Comparison of ENCODE assay signal across 10 cellular contexts in genomic region chr15:29820802-29821160, GRCh38. TPM values are rescaled to one million over a fixed set of nuclear protein-coding genes. Genes with fewer than 3 reads are reported as not detected.
DNase-seq lines count a peak whose midpoint lies in the region; ATAC-seq, FAIRE-seq and TF ChIP-seq lines count a peak whose summit lies in the region.
"Had no signal": no experiment of that assay in that cellular context is flagged by ENCODE, and none has a peak within 500 bp of the region (broad histone marks: within the 10 kb centered on the region; RNA-seq: fewer than 3 reads in every experiment).

No MANE protein-coding gene starts in this region.

- H3K4me1 ChIP-seq in HEK293 (ENCODE audit: control insufficient read depth, insufficient read depth, low read length) (peaks cover 13% of the 10 kb centered on the region), kidney (ENCODE audit: control insufficient read depth in 1 of 2, insufficient read depth in 1 of 2, low read depth in 1 of 2, low read length in 2 of 2) (peaks cover 5 to 8% of the 10 kb centered on the region in 2 donors)

- intact Hi-C loops in kidney (cut with DNase I): no loop called here

- H3K27ac ChIP-seq in HEK293 (ENCODE audit: extremely low read depth, low read depth, low read length) (no peak overlapping the region), kidney (ENCODE audit: low read depth in 2 of 2, low read length in 2 of 2) (peak overlapping the region in 1 of 2 donors; percentile 8), skin epidermis (peak overlapping the region in 12 of 21 experiments; percentile 1 to 98 (median 89))

- H3K9me3 ChIP-seq in HEK293 (ENCODE audit: control insufficient read depth, insufficient read depth, low read depth, low read length) (no peaks in the 10 kb centered on the region), kidney (ENCODE audit: control insufficient read depth in 1 of 2, low read length in 2 of 2) (no peaks in the 10 kb centered on the region)

- DNase-seq in kidney (no peak), NCI-H345 treated with DMSO at 0.1 percent for 48 hours (lab: John Stamatoyannopoulos, UW; ENCODE audit: unreplicated experiment) (no peak)
- no peak for DNase-seq in stimulated activated naive B cell treated with anti-CD40 and anti-IgM and Interleukin-4, amounts not matched to agents 10 μg/mL and 1 μg/mL and 100 μg/mL, for 72 hours
- DNase-seq in stimulated activated CD4-positive, alpha-beta T cell treated with anti-CD3 and anti-CD28 coated beads, Interleukin-12 subunit alpha, Interleukin-12 subunit beta, amount 100 ng/mL, for 4 hours: no peak

- ATAC-seq in GM18907 (IDR thresholded peaks at IDR 0.05; ENCODE audit: unreplicated experiment): no peak
- ATAC-seq in stimulated activated naive B cell treated with anti-CD40 and anti-IgM and Interleukin-4, amounts not matched to agents 10 μg/mL and 1 μg/mL and 100 μg/mL, for 72 hours (replicated peaks): no peak

- peaks cover 24% of the 10 kb centered on the region for H3K36me3 Mint-ChIP-seq in brain
- H3K36me3 Mint-ChIP-seq in stimulated activated naive B cell treated with anti-CD40 and anti-IgM and Interleukin-4, amounts not matched to agents 10 μg/mL and 1 μg/mL and 100 μg/mL, for 72 hours: peaks cover 2 to 4% of the 10 kb centered on the region in 2 donors
- H3K36me3 Mint-ChIP-seq: activated naive CD8-positive, alpha-beta T cell treated with anti-CD3 and anti-CD28 coated beads, Interleukin-2, amount 10 ng/mL, durations not matched to agents 7 days and 5 days had no signal

- peak overlapping the region; percentile 91 to 94 (median 92) for H3K4me3 Mint-ChIP-seq in brain
- H3K4me3 Mint-ChIP-seq in stimulated activated naive B cell treated with anti-CD40 and anti-IgM and Interleukin-4, amounts not matched to agents 10 μg/mL and 1 μg/mL and 100 μg/mL, for 72 hours: no peak overlapping the region
- H3K4me3 Mint-ChIP-seq: activated naive CD8-positive, alpha-beta T cell treated with anti-CD3 and anti-CD28 coated beads, Interleukin-2, amount 10 ng/mL, durations not matched to agents 7 days and 5 days had no signal

- no peak for TF ChIP-seq CTCF in HEK293 (tag by site-specific recombination; IDR thresholded peaks at IDR 0.05)
- TF ChIP-seq CTCF in brain (conservative IDR thresholded peaks at IDR 0.05): no peak
- TF ChIP-seq CTCF in kidney (IDR thresholded peaks at IDR 0.05; ENCODE audit: borderline replicate concordance, extremely low read depth, insufficient read depth): no peak

- peaks cover 47% of the 10 kb centered on the region for H3K4me1 Mint-ChIP-seq in brain
- H3K4me1 Mint-ChIP-seq in stimulated activated naive B cell treated with anti-CD40 and anti-IgM and Interleukin-4, amounts not matched to agents 10 μg/mL and 1 μg/mL and 100 μg/mL, for 72 hours: no peaks in the 10 kb centered on the region

- H3K9me3 Mint-ChIP-seq in brain: peaks cover 6 to 15% (median 14%) of the 10 kb centered on the region in 5 experiments
- H3K9me3 Mint-ChIP-seq in stimulated activated naive B cell treated with anti-CD40 and anti-IgM and Interleukin-4, amounts not matched to agents 10 μg/mL and 1 μg/mL and 100 μg/mL, for 72 hours: peaks cover 3 to 7% of the 10 kb centered on the region in 2 donors
- H3K9me3 Mint-ChIP-seq: natural killer cell treated with Interleukin-12 subunit alpha and Interleukin-12 subunit beta and Interleukin-15 and Interleukin-18, amount 100 ng/mL, for 72 hours had no signal

- H3K27ac Mint-ChIP-seq in brain: peak overlapping the region; percentile 16 to 96 (median 69)
- no peak overlapping the region for H3K27ac Mint-ChIP-seq in stimulated activated naive B cell treated with anti-CD40 and anti-IgM and Interleukin-4, amounts not matched to agents 10 μg/mL and 1 μg/mL and 100 μg/mL, for 72 hours
- H3K27ac Mint-ChIP-seq: activated naive CD8-positive, alpha-beta T cell treated with anti-CD3 and anti-CD28 coated beads, Interleukin-2, amount 10 ng/mL, durations not matched to agents 7 days and 5 days; natural killer cell treated with Interleukin-12 subunit alpha and Interleukin-12 subunit beta and Interleukin-15 and Interleukin-18, amount 100 ng/mL, for 72 hours had no signal

- peak overlapping the region in 1 of 2 donors; percentile 55 for H3K9ac ChIP-seq in kidney (ENCODE audit: low read length in 2 of 2)

- H3K4me3 ChIP-seq in HEK293 (ENCODE audit: low read depth, low read length): peak overlapping the region; percentile 80
- peak overlapping the region; percentile 77 to 96 for H3K4me3 ChIP-seq in kidney (ENCODE audit: low read length in 2 of 2)
- peak overlapping the region; percentile 55 to 80 (median 64) for H3K4me3 ChIP-seq in skin epidermis

- H3K36me3 ChIP-seq in HEK293 (ENCODE audit: control insufficient read depth in 2 of 2, insufficient read depth in 1 of 2, low read length in 2 of 2) (no peaks in the 10 kb centered on the region), kidney (ENCODE audit: control insufficient read depth in 1 of 2, insufficient read depth in 2 of 2, low read length in 2 of 2) (no peaks in the 10 kb centered on the region)

- FAIRE-seq in kidney (lab: Jason Lieb, UNC): no peak

- CTCF ChIA-PET in HEK293 (lab: Yijun Ruan, JAX): interaction anchor here (1.2 to 2.0 kb wide), 3 partner anchors 49 to 254 kb away, joined by 3 to 13 read pairs (median 5); no protein-coding TSS in a partner anchor

- peaks cover 12% of the 10 kb centered on the region for H3K27me3 Mint-ChIP-seq in brain
- peaks cover 36 to 53% of the 10 kb centered on the region in 2 donors for H3K27me3 Mint-ChIP-seq in stimulated activated naive B cell treated with anti-CD40 and anti-IgM and Interleukin-4, amounts not matched to agents 10 μg/mL and 1 μg/mL and 100 μg/mL, for 72 hours

- POLR2A ChIA-PET in HEK293 (lab: Yijun Ruan, JAX): interaction anchor here (1.0 to 3.3 kb wide), 3 partner anchors 97 to 105 kb away, joined by 3 to 18 read pairs (median 5); no protein-coding TSS in a partner anchor

TF ChIP-seq in HEK293, 187 proteins besides CTCF, POLR2A, EP300 and RAD21:
- TF ChIP-seq ZBTB49 (tag by site-specific recombination; IDR thresholded peaks at IDR 0.05; ENCODE audit: low read depth) (no peak), ZNF626 (tag by site-specific recombination; IDR thresholded peaks at IDR 0.05) (no peak), ZNF112 (tag by site-specific recombination; IDR thresholded peaks at IDR 0.05) (no peak), ZNF777 (tag by site-specific recombination; IDR thresholded peaks at IDR 0.05; ENCODE audit: borderline replicate concordance) (no peak), FEZF1 (tag by site-specific recombination; IDR thresholded peaks at IDR 0.05) (no peak)
TF ChIP-seq in HEK293: peak in this region for 0.

RNA-seq across cellular contexts. Expression of gene TJP1, which starts 1.5 kb away (rescaled TPM):
- polyA plus RNA-seq in brain (ENCODE audit: insufficient read depth, low read depth, low replicate concordance): 27.9 TPM
- total RNA-seq in kidney: 121 TPM
- polyA plus RNA-seq in kidney (ENCODE audit: insufficient read depth, low read depth, low replicate concordance): 17.7 TPM
- total RNA-seq: activated naive CD8-positive, alpha-beta T cell treated with anti-CD3 and anti-CD28 coated beads, Interleukin-2, amount 10 ng/mL, durations not matched to agents 7 days and 5 days had no signal

Comparison
In these comparisons a context has a peak if more than half of its experiments do, and no peak if none do; other contexts are left out.
1. H3K4me3 Mint-ChIP-seq: peak in brain (5 of 5); none in stimulated activated naive B cell treated with anti-CD40 and anti-IgM and Interleukin-4, amounts not matched to agents 10 μg/mL and 1 μg/mL and 100 μg/mL, for 72 hours (0 of 2).
2. Peak in every context shown above with its lines, with median percentiles within 50 percentile points of each other: H3K4me3 ChIP-seq.